8 cellular contexts compared by ENCODE assay signal in genomic region chr11:5690216-5690615, GRCh38. TPM values are rescaled to one million over a fixed set of nuclear protein-coding genes. Genes with fewer than 3 reads are reported as not detected.
A peak's percentile ranks its signal among the peaks of the same experiment; 100 is the strongest.
DNase-seq lines count a peak whose midpoint lies in the region; ATAC-seq, FAIRE-seq and TF ChIP-seq lines count a peak whose summit lies in the region.

No MANE protein-coding gene starts in this region.

- POLR2A ChIA-PET in activated CD4-positive, alpha-beta memory T cell treated with anti-CD3 and anti-CD28 coated beads for 36 hours (lab: Charles Lee) = interaction anchor here (0.5 to 1.4 kb wide), 4 partner anchors 8 to 1055 kb away, joined by 3 to 5 read pairs (median 3); no protein-coding TSS in a partner anchor

- no peaks in the 10 kb centered on the region for H3K27me3 Mint-ChIP-seq in activated CD4-positive, alpha-beta memory T cell treated with anti-CD3 and anti-CD28 coated beads for 36 hours

- TF ChIP-seq POLR2A in GM12891 (IDR thresholded peaks at IDR 0.05; ENCODE audit: low read depth, low read length) = no peak; the same call in 1 of the 2 replicates

- TF ChIP-seq CTCF in left ventricle myocardium inferior (IDR thresholded peaks at IDR 0.05; ENCODE audit: borderline replicate concordance) = no peak

- DNase-seq in GM12891 (ENCODE audit: insufficient read length, low spot score) = no peak
- no peak for DNase-seq in activated CD4-positive, alpha-beta memory T cell treated with anti-CD3 and anti-CD28 coated beads for 36 hours
- DNase-seq in left ventricle myocardium inferior = no peak
- no peak for DNase-seq in NCI-H2227 treated with DMSO at 0.1 percent for 48 hours (lab: John Stamatoyannopoulos, UW)
- no peak for DNase-seq in iPS-NIHi7 (ENCODE audit: extremely low spot score)

- FAIRE-seq in GM12891 (lab: Jason Lieb, UNC) = peak; percentile 86

- H3K4me1 ChIP-seq in left ventricle myocardium inferior (peaks cover 39% of the 10 kb centered on the region), skeletal muscle tissue (ENCODE audit: control insufficient read depth in 3 of 3, insufficient read depth in 3 of 3, low read length in 3 of 3) (peaks cover 0 to 7% (median under 1%) of the 10 kb centered on the region in 3 donors)

- H3K36me3 ChIP-seq in left ventricle myocardium inferior (no peaks in the 10 kb centered on the region), skeletal muscle tissue (ENCODE audit: control insufficient read depth in 3 of 3, insufficient read depth in 3 of 3, low read length in 3 of 3) (no peaks in the 10 kb centered on the region)

- CTCF ChIA-PET in activated CD4-positive, alpha-beta memory T cell treated with anti-CD3 and anti-CD28 coated beads for 36 hours (lab: Charles Lee) = interaction anchor here (1.1 kb wide), 1 partner anchor 90 kb away, joined by 4 read pairs; no protein-coding TSS in a partner anchor

- H3K4me3 ChIP-seq in left ventricle myocardium inferior (peak overlapping the region; percentile 65), skeletal muscle tissue (ENCODE audit: low read length in 3 of 3) (peak overlapping the region; percentile 62 to 64 (median 63))

- intact Hi-C loops in activated CD4-positive, alpha-beta memory T cell treated with anti-CD3 and anti-CD28 coated beads for 36 hours (cut with micrococcal nuclease) = loop anchor here (5.0 kb wide), 1 partner anchor 1057 kb away; no protein-coding TSS in a partner anchor
- intact Hi-C loops in left ventricle myocardium inferior (cut with micrococcal nuclease) = no loop called here

- ATAC-seq in GM19035 (IDR thresholded peaks at IDR 0.05; ENCODE audit: unreplicated experiment) (no peak), HG03342 (IDR thresholded peaks at IDR 0.05; ENCODE audit: unreplicated experiment) (no peak)

- H3K27ac ChIP-seq in left ventricle myocardium inferior (replicated peaks) (peak overlapping the region; percentile 90), skeletal muscle tissue (ENCODE audit: low read depth, low read length) (peak overlapping the region; percentile 83)

- H3K9me3 ChIP-seq in left ventricle myocardium inferior (replicated peaks) = no peaks in the 10 kb centered on the region
- H3K9me3 ChIP-seq in skeletal muscle tissue (ENCODE audit: control insufficient read depth in 3 of 3, low read length in 3 of 3) = no peaks in the 10 kb centered on the region

- H3K4me1 Mint-ChIP-seq in activated CD4-positive, alpha-beta memory T cell treated with anti-CD3 and anti-CD28 coated beads for 36 hours (ENCODE audit: low read depth) = peaks cover 46% of the 10 kb centered on the region

- H3K27ac Mint-ChIP-seq in activated CD4-positive, alpha-beta memory T cell treated with anti-CD3 and anti-CD28 coated beads for 36 hours = peak overlapping the region; percentile 92

- no peaks in the 10 kb centered on the region for H3K27me3 ChIP-seq in left ventricle myocardium inferior (ENCODE audit: low read depth)
- no peaks in the 10 kb centered on the region for H3K27me3 ChIP-seq in skeletal muscle tissue (ENCODE audit: control insufficient read depth in 3 of 3, insufficient read depth in 3 of 3, low read length in 3 of 3)

- H3K9ac ChIP-seq in skeletal muscle tissue (ENCODE audit: low read depth in 1 of 3, low read length in 3 of 3) = peak overlapping the region; percentile 52 to 60 (median 52)

- no peaks in the 10 kb centered on the region for H3K9me3 Mint-ChIP-seq in activated CD4-positive, alpha-beta memory T cell treated with anti-CD3 and anti-CD28 coated beads for 36 hours

- H3K36me3 Mint-ChIP-seq in activated CD4-positive, alpha-beta memory T cell treated with anti-CD3 and anti-CD28 coated beads for 36 hours = peaks cover 8% of the 10 kb centered on the region

- peak overlapping the region; percentile 89 for H3K4me3 Mint-ChIP-seq in activated CD4-positive, alpha-beta memory T cell treated with anti-CD3 and anti-CD28 coated beads for 36 hours

TF ChIP-seq in GM12891, 5 proteins besides CTCF, POLR2A, EP300 and RAD21:
- TF ChIP-seq SPI1 (IDR thresholded peaks at IDR 0.05; ENCODE audit: low read depth, low read length) (no peak), POU2F2 (IDR thresholded peaks at IDR 0.05; ENCODE audit: low read depth, low read length) (no peak), POLR2AphosphoS5 (IDR thresholded peaks at IDR 0.05; ENCODE audit: low read depth, low read length) (no peak; the same call in 1 of the 2 replicates), PAX5 (IDR thresholded peaks at IDR 0.05; ENCODE audit: insufficient read depth, low read length, severe bottlenecking) (no peak), TAF1 (IDR thresholded peaks at IDR 0.05; ENCODE audit: low read depth, low read length) (no peak)

RNA-seq across cellular contexts. Expression of gene TRIM22, which starts 0.6 kb away (rescaled TPM):
- 243 TPM for polyA plus RNA-seq in GM12891 (2012; ENCODE audit: low read depth, missing spikeins)
- 100 to 1,000 TPM in 1 of 2 experiments, 10 to 100 TPM in 1; 98.5 to 104 TPM for total RNA-seq in activated CD4-positive, alpha-beta memory T cell treated with anti-CD3 and anti-CD28 coated beads for 36 hours
- 16.6 TPM for total RNA-seq in left ventricle myocardium inferior
- 13.0 TPM for total RNA-seq in skeletal muscle tissue

RNA-seq across cellular contexts. Expression of gene TRIM5, which starts 5.3 kb away (rescaled TPM):
- 18.7 TPM for polyA plus RNA-seq in GM12891 (2012; ENCODE audit: low read depth, missing spikeins)
- 10 to 100 TPM; 18.9 to 21.0 TPM for total RNA-seq in activated CD4-positive, alpha-beta memory T cell treated with anti-CD3 and anti-CD28 coated beads for 36 hours
- 8.4 TPM for total RNA-seq in left ventricle myocardium inferior
- 12.5 TPM for total RNA-seq in skeletal muscle tissue

RNA-seq across cellular contexts. Expression of gene OR56B1, which starts 46.0 kb away (rescaled TPM):
- polyA plus RNA-seq in GM12891 (2012; ENCODE audit: low read depth, missing spikeins) = 0.05 TPM
- total RNA-seq in activated CD4-positive, alpha-beta memory T cell treated with anti-CD3 and anti-CD28 coated beads for 36 hours = under 1 TPM; 0.12 to 0.19 TPM
- total RNA-seq in left ventricle myocardium inferior (not detected), skeletal muscle tissue (not detected)
